ENCODE assay signal across 28 cellular contexts in the genomic region with DNA sequence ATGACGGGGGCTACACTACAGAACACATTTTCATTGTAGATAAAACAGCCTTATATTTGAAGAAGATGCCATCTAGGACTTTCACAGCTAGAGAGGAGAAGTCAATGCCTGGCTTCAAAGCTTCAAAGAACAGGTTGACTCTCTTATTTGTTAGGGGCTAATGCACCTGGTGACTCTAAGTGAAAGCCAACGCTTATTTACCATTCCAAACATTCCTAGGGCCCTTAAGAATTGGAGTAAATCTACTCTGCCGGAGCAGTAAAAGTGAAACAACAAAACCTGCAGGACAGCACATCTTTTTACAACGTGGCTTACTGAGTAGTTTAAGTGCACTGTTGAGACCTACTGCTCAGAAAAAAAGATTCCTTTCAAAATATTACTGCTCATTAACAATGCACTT.
"Had no signal": no experiment of that assay in that cellular context is flagged by ENCODE, and none has a peak within 500 bp of the region (broad histone marks: within the 10 kb centered on the region; RNA-seq: fewer than 3 reads in every experiment).

No MANE protein-coding gene starts in this region.

- H3K9me3 ChIP-seq: ascending aorta, breast epithelium, colonic mucosa, esophagus squamous epithelium had no signal

- H3K27me3 Mint-ChIP-seq: activated CD4-positive, alpha-beta memory T cell treated with anti-CD3 and anti-CD28 coated beads, Interleukin-2, amount 10 ng/mL, durations not matched to agents 7 days and 5 days; activated naive CD4-positive, alpha-beta T cell treated with anti-CD3 and anti-CD28 coated beads, Interleukin-2, amount 10 ng/mL, durations not matched to agents 7 days and 5 days; activated naive CD8-positive, alpha-beta T cell treated with anti-CD3 and anti-CD28 coated beads, Interleukin-2, amount 10 ng/mL, durations not matched to agents 7 days and 5 days; activated T-cell treated with anti-CD3 and anti-CD28 coated beads, Interleukin-2, amount 50 U/mL, for 24 hours; brain had no signal

- H3K9me3 Mint-ChIP-seq: activated T-cell treated with anti-CD3 and anti-CD28 coated beads, Interleukin-2, amount 50 U/mL, for 24 hours had no signal

- H3K27me3 ChIP-seq: ascending aorta, breast epithelium, cardiac muscle cell, colonic mucosa, esophagus squamous epithelium, gastroesophageal sphincter, heart right ventricle had no signal

- H3K36me3 Mint-ChIP-seq: activated naive CD4-positive, alpha-beta T cell treated with anti-CD3 and anti-CD28 coated beads, Interleukin-2, amount 10 ng/mL, durations not matched to agents 7 days and 5 days; activated naive CD4-positive, alpha-beta T cell treated with anti-CD3 and anti-CD28 coated beads, Interleukin-2, amount 50 U/mL, for 72 hours; activated naive CD8-positive, alpha-beta T cell treated with anti-CD3 and anti-CD28 coated beads, Interleukin-2, amount 10 ng/mL, durations not matched to agents 7 days and 5 days had no signal

- H3K4me1 Mint-ChIP-seq: activated CD4-positive, alpha-beta memory T cell treated with anti-CD3 and anti-CD28 coated beads, Interleukin-2, amount 10 ng/mL, durations not matched to agents 7 days and 5 days; activated CD4-positive, alpha-beta T cell treated with anti-CD3 and anti-CD28 coated beads, Interleukin-2, amount 10 ng/mL, durations not matched to agents 7 days and 5 days; activated naive CD4-positive, alpha-beta T cell treated with anti-CD3 and anti-CD28 coated beads, Interleukin-2, amount 10 ng/mL, durations not matched to agents 7 days and 5 days; activated naive CD8-positive, alpha-beta T cell treated with anti-CD3 and anti-CD28 coated beads, Interleukin-2, amount 10 ng/mL, durations not matched to agents 7 days and 5 days; brain had no signal

- H3K36me3 ChIP-seq: ascending aorta, breast epithelium, cardiac muscle cell, colonic mucosa, esophagus squamous epithelium, gastroesophageal sphincter, heart right ventricle had no signal

- DNase-seq: activated CD4-positive, alpha-beta memory T cell treated with anti-CD3 and anti-CD28 coated beads, Interleukin-2, amount 10 ng/mL, durations not matched to agents 7 days and 5 days; activated CD4-positive, alpha-beta T cell treated with anti-CD3 and anti-CD28 coated beads for 1 hour; activated CD4-positive, alpha-beta T cell treated with anti-CD3 and anti-CD28 coated beads for 4 hours; activated CD4-positive, alpha-beta T cell treated with anti-CD3 and anti-CD28 coated beads, Interleukin-2, amount 10 ng/mL, durations not matched to agents 7 days and 5 days; activated CD4-positive, alpha-beta T cell treated with anti-CD3 and anti-CD28 coated beads, Interleukin-2, amount 50 U/mL, for 4 hours; activated CD8-positive, alpha-beta memory T cell treated with anti-CD3 and anti-CD28 coated beads, Interleukin-2, amount 50 U/mL, for 48 hours; activated gamma-delta T cell; activated naive CD4-positive, alpha-beta T cell; activated naive CD4-positive, alpha-beta T cell treated with anti-CD3 and anti-CD28 coated beads, Interleukin-2, amount 10 ng/mL, durations not matched to agents 7 days and 5 days; activated naive CD8-positive, alpha-beta T cell treated with anti-CD3 and anti-CD28 coated beads, Interleukin-2, amount 10 ng/mL, durations not matched to agents 7 days and 5 days; activated T-cell treated with anti-CD3 and anti-CD28 coated beads for 4 hours; activated T-cell treated with anti-CD3 and anti-CD28 coated beads, Interleukin-2, amount 50 U/mL, for 24 hours; activated T-cell treated with anti-CD3 and anti-CD28 coated beads, Interleukin-2, amount 50 U/mL, for 72 hours; central memory CD4-positive, alpha-beta T cell; cerebellar nuclear complex; colonic mucosa; effector CD8-positive, alpha-beta T cell; esophagus squamous epithelium; foreskin melanocyte; heart right ventricle; T-helper 2 cell had no signal

- H3K4me3 ChIP-seq: ascending aorta, breast epithelium, cardiac muscle cell, colonic mucosa, esophagus squamous epithelium, gastroesophageal sphincter, heart right ventricle had no signal

- H3K27ac ChIP-seq: ascending aorta, breast epithelium, cardiac muscle cell, colonic mucosa, epithelial cell of prostate, esophagus squamous epithelium, gastroesophageal sphincter, heart right ventricle had no signal

- H3K4me3 Mint-ChIP-seq: activated CD4-positive, alpha-beta memory T cell treated with anti-CD3 and anti-CD28 coated beads, Interleukin-2, amount 10 ng/mL, durations not matched to agents 7 days and 5 days; activated CD4-positive, alpha-beta T cell treated with anti-CD3 and anti-CD28 coated beads, Interleukin-2, amount 10 ng/mL, durations not matched to agents 7 days and 5 days; activated naive CD4-positive, alpha-beta T cell treated with anti-CD3 and anti-CD28 coated beads, Interleukin-2, amount 10 ng/mL, durations not matched to agents 7 days and 5 days; activated naive CD8-positive, alpha-beta T cell treated with anti-CD3 and anti-CD28 coated beads, Interleukin-2, amount 10 ng/mL, durations not matched to agents 7 days and 5 days; activated T-cell treated with anti-CD3 and anti-CD28 coated beads, Interleukin-2, amount 50 U/mL, for 24 hours; activated T-cell treated with anti-CD3 and anti-CD28 coated beads, Interleukin-2, amount 50 U/mL, for 72 hours; brain had no signal

- H3K27ac Mint-ChIP-seq: activated CD4-positive, alpha-beta memory T cell treated with anti-CD3 and anti-CD28 coated beads, Interleukin-2, amount 10 ng/mL, durations not matched to agents 7 days and 5 days; activated CD4-positive, alpha-beta T cell treated with anti-CD3 and anti-CD28 coated beads, Interleukin-2, amount 10 ng/mL, durations not matched to agents 7 days and 5 days; activated naive CD4-positive, alpha-beta T cell treated with anti-CD3 and anti-CD28 coated beads, Interleukin-2, amount 10 ng/mL, durations not matched to agents 7 days and 5 days; activated naive CD4-positive, alpha-beta T cell treated with anti-CD3 and anti-CD28 coated beads, Interleukin-2, amount 50 U/mL, for 72 hours; activated naive CD8-positive, alpha-beta T cell treated with anti-CD3 and anti-CD28 coated beads, Interleukin-2, amount 10 ng/mL, durations not matched to agents 7 days and 5 days; activated T-cell treated with anti-CD3 and anti-CD28 coated beads, Interleukin-2, amount 50 U/mL, for 24 hours; activated T-cell treated with anti-CD3 and anti-CD28 coated beads, Interleukin-2, amount 50 U/mL, for 72 hours; brain had no signal

- ATAC-seq: activated naive CD4-positive, alpha-beta T cell treated with anti-CD3 and anti-CD28 coated beads, Interleukin-2, amount 50 U/mL, for 72 hours; activated T-cell treated with anti-CD3 and anti-CD28 coated beads, Interleukin-2, amount 50 U/mL, for 72 hours; gastroesophageal sphincter; heart right ventricle had no signal

- H3K4me1 ChIP-seq: ascending aorta, breast epithelium, colonic mucosa, esophagus squamous epithelium, gastroesophageal sphincter, heart right ventricle had no signal
